29 cellular contexts compared by ENCODE assay signal in the genomic region with DNA sequence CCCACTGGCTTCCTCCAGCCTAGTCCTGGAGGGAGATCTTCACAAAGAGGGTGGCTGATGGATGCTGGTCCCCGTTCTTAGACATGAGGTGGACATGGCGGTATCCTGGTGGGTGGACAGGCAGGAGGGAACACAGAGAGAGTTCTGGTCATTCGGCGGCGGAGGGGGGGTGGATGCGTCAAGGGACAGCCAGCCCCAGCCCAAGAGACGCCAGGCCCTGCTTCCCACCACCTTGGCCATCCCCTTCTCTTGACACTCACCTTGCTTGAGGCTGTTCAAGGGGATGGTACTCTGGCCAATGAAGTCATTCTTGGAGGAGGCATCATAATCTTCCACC. TPM values are rescaled to one million over a fixed set of nuclear protein-coding genes. Genes with fewer than 3 reads are reported as not detected.
"Had no signal": no experiment of that assay in that cellular context is flagged by ENCODE, and none has a peak within 500 bp of the region (broad histone marks: within the 10 kb centered on the region; RNA-seq: fewer than 3 reads in every experiment).

No MANE protein-coding gene starts in this region.

- H3K27ac ChIP-seq: coronary artery, epithelial cell of prostate, gastrocnemius medialis, pancreas, skin epidermis, spleen, thoracic aorta, transverse colon, upper lobe of right lung, uterus had no signal

- FAIRE-seq: endometrium, keratinocyte, pancreas had no signal

- DNase-seq: dermis blood vessel endothelial cell; effector memory CD4-positive, alpha-beta T cell; foreskin fibroblast; gastrocnemius medialis; mesendoderm; midbrain; naive thymus-derived CD8-positive, alpha-beta T cell; nephron progenitor cell; occipital lobe; retina; stimulated activated CD4-positive, alpha-beta T cell treated with anti-CD3 and anti-CD28 coated beads, Interleukin-4, amount 100 ng/mL, for 4 hours; stimulated activated naive B cell treated with anti-CD40 and anti-IgM and Interleukin-4, amounts not matched to agents 10 μg/mL and 1 μg/mL and 100 μg/mL, for 72 hours; transverse colon; uterus had no signal

- H3K9me3 ChIP-seq: gastrocnemius medialis, pancreas, spleen, thoracic aorta, transverse colon, upper lobe of right lung, uterus had no signal

- H3K27me3 ChIP-seq: gastrocnemius medialis, pancreas, spleen, transverse colon, upper lobe of right lung, uterus had no signal

- H3K36me3 ChIP-seq: uterus had no signal

- H3K4me3 ChIP-seq: coronary artery, gastrocnemius medialis, pancreas, skin epidermis, spleen, thoracic aorta, transverse colon, upper lobe of right lung, uterus had no signal

- ATAC-seq: esophagus mucosa; gastrocnemius medialis; left lobe of liver; naive thymus-derived CD8-positive, alpha-beta T cell; pancreas; stimulated activated naive B cell treated with anti-CD40 and anti-IgM and Interleukin-4, amounts not matched to agents 10 μg/mL and 1 μg/mL and 100 μg/mL, for 72 hours; upper lobe of right lung had no signal

- H3K4me1 ChIP-seq: gastrocnemius medialis, uterus had no signal

RNA-seq across cellular contexts. Expression of a gene that starts 31.3 kb away (rescaled TPM):
- total RNA-seq: gastrocnemius medialis, glomerular endothelial cell, lung microvascular endothelial cell, myocyte, pulmonary artery endothelial cell had no signal
- polyA plus RNA-seq: keratinocyte had no signal
